In genomic region chr6:22929228-22929627, GRCh38 we compare ENCODE assay signal across 1 cellular context.
TF ChIP-seq lines count a peak whose summit lies in the region.

No MANE protein-coding gene starts in this region.

TF ChIP-seq in SK-N-SH, 30 proteins besides CTCF, POLR2A, EP300 and RAD21 (continued from another document):
- TF ChIP-seq REST (IDR thresholded peaks at IDR 0.05; ENCODE audit: low read depth, low read length) (no peak), CHD2 (IDR thresholded peaks at IDR 0.05; ENCODE audit: low read length, partially characterized antibody) (no peak), RXRA (IDR thresholded peaks at IDR 0.05; ENCODE audit: borderline replicate concordance, low read depth) (no peak)
- TF ChIP-seq, protein P1, sequence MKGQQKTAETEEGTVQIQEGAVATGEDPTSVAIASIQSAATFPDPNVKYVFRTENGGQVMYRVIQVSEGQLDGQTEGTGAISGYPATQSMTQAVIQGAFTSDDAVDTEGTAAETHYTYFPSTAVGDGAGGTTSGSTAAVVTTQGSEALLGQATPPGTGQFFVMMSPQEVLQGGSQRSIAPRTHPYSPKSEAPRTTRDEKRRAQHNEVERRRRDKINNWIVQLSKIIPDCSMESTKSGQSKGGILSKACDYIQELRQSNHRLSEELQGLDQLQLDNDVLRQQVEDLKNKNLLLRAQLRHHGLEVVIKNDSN (IDR thresholded peaks at IDR 0.05; ENCODE audit: borderline replicate concordance, low read depth): no peak
